9 cellular contexts compared by ENCODE assay signal in genomic region chr1:5915587-5916571, GRCh38.
DNase-seq lines count a peak whose midpoint lies in the region; ATAC-seq, FAIRE-seq and TF ChIP-seq lines count a peak whose summit lies in the region.
"Had no signal": no experiment of that assay in that cellular context is flagged by ENCODE, and none has a peak within 500 bp of the region (broad histone marks: within the 10 kb centered on the region; RNA-seq: fewer than 3 reads in every experiment).

No MANE protein-coding gene starts in this region.

- H3K4me3 ChIP-seq in AG09309 (ENCODE audit: control insufficient read depth, low read depth, low read length): no peak overlapping the region
- no peak overlapping the region for H3K4me3 ChIP-seq in OCI-LY3 (ENCODE audit: low read length)
- no peak overlapping the region for H3K4me3 ChIP-seq in K562
- H3K4me3 ChIP-seq in hepatocyte: no peak overlapping the region

- H3K9me1 ChIP-seq in K562 (ENCODE audit: control insufficient read depth, insufficient read depth, low read length): no peaks in the 10 kb centered on the region

- peak; percentile 60 to 78 for TF ChIP-seq RAD21 in K562 (CRISPR knock-in tag; conservative IDR thresholded peaks at IDR 0.05 in 1 of 2, IDR thresholded peaks at IDR 0.05 in 1 of 2)

- TF ChIP-seq CTCF in AG09309 (IDR thresholded peaks at IDR 0.05; ENCODE audit: control insufficient read depth, insufficient read depth, low read depth, low read length, missing control alignments): peak; percentile 77
- TF ChIP-seq CTCF in GM12872 (IDR thresholded peaks at IDR 0.05; ENCODE audit: insufficient read depth, low read depth, low read length): peak; percentile 72
- TF ChIP-seq CTCF in OCI-LY3 (IDR thresholded peaks at IDR 0.05; ENCODE audit: low read depth, low read length): peak; percentile 67
- peak; percentile 52 to 90 (median 84); a peak in 5 of 6 replicates for TF ChIP-seq CTCF in K562 (IDR thresholded peaks at IDR 0.05 in 2 of 3, conservative IDR thresholded peaks at IDR 0.05 in 1 of 3; ENCODE audit: insufficient read depth in 2 of 3, low read depth in 1 of 3, low read length in 3 of 3)
- peak; percentile 85 for TF ChIP-seq CTCF in hepatocyte (IDR thresholded peaks at IDR 0.05; ENCODE audit: poor library complexity)

- no peaks in the 10 kb centered on the region for H3K27me3 ChIP-seq in OCI-LY3 (ENCODE audit: low read depth, low read length)
- no peaks in the 10 kb centered on the region for H3K27me3 ChIP-seq in K562 (ENCODE audit: control insufficient read depth in 2 of 2, insufficient read depth in 2 of 2, low read length in 2 of 2)
- H3K27me3 ChIP-seq in hepatocyte: no peaks in the 10 kb centered on the region
- H3K27me3 ChIP-seq: neutrophil had no signal

- H3K9me3 ChIP-seq in OCI-LY3 (ENCODE audit: insufficient read depth, low read length) (no peaks in the 10 kb centered on the region), K562 (replicated peaks; ENCODE audit: control insufficient read depth, insufficient read depth, low read depth, low read length) (no peaks in the 10 kb centered on the region), hepatocyte (ENCODE audit: low read depth) (no peaks in the 10 kb centered on the region)
- H3K9me3 ChIP-seq: neutrophil had no signal

- no peak for TF ChIP-seq EP300 in K562 (IDR thresholded peaks at IDR 0.05; ENCODE audit: low read length)

- no peak overlapping the region for H2AFZ ChIP-seq in OCI-LY3 (ENCODE audit: low read depth, low read length)
- H2AFZ ChIP-seq in K562 (ENCODE audit: low read depth, low read length): no peak overlapping the region
- H2AFZ ChIP-seq in hepatocyte: no peak overlapping the region

- no peak overlapping the region for H3K9ac ChIP-seq in OCI-LY3 (ENCODE audit: low read length)
- H3K9ac ChIP-seq in K562 (ENCODE audit: insufficient read depth in 1 of 2, low read depth in 2 of 2, low read length in 2 of 2): peak overlapping the region in 1 of 2 experiments; percentile 18; a peak in 1 of 4 replicates

- H4K20me1 ChIP-seq in OCI-LY3 (ENCODE audit: insufficient read depth, low read length) (no peaks in the 10 kb centered on the region), K562 (replicated peaks; ENCODE audit: control insufficient read depth, insufficient read depth, low read length) (no peaks in the 10 kb centered on the region), hepatocyte (ENCODE audit: insufficient read depth, poor library complexity, severe bottlenecking) (no peaks in the 10 kb centered on the region)

- H3K79me2 ChIP-seq in OCI-LY3 (ENCODE audit: low read length) (no peaks in the 10 kb centered on the region), K562 (ENCODE audit: control insufficient read depth, insufficient read depth, low read length) (no peaks in the 10 kb centered on the region), hepatocyte (no peaks in the 10 kb centered on the region)

- peaks cover 3% of the 10 kb centered on the region; the same call in 1 of the 2 replicates for H3K4me1 ChIP-seq in OCI-LY3 (ENCODE audit: low read length)
- H3K4me1 ChIP-seq in K562 (replicated peaks in 1 of 2; ENCODE audit: control insufficient read depth in 2 of 2, insufficient read depth in 2 of 2, low read length in 2 of 2): peaks cover 17 to 29% of the 10 kb centered on the region in 2 experiments
- no peaks in the 10 kb centered on the region for H3K4me1 ChIP-seq in hepatocyte (ENCODE audit: insufficient read depth)

- in situ Hi-C loops in K562 (cut with MboI): loop anchor here (10.0 kb wide), 1 partner anchor 411 kb away; no protein-coding TSS in a partner anchor

- no peaks in the 10 kb centered on the region for H3K9me2 ChIP-seq in hepatocyte (replicated peaks; ENCODE audit: insufficient read depth)

- TF ChIP-seq POLR2A in K562 (conservative IDR thresholded peaks at IDR 0.05): no peak

- H3K27ac ChIP-seq in OCI-LY3 (ENCODE audit: low read length) (no peak overlapping the region), K562 (ENCODE audit: extremely low read depth, low read depth, low read length) (peak overlapping the region; percentile 84; the same call in 1 of the 3 replicates), hepatocyte (no peak overlapping the region)
- H3K27ac ChIP-seq: neutrophil had no signal

- H3K36me3 ChIP-seq in OCI-LY3 (replicated peaks; ENCODE audit: low read depth, low read length) (no peaks in the 10 kb centered on the region), K562 (ENCODE audit: control insufficient read depth, insufficient read depth, low read length) (peaks cover 7% of the 10 kb centered on the region; the same call in 2 of the 3 replicates), hepatocyte (replicated peaks; ENCODE audit: insufficient read depth, low read depth) (no peaks in the 10 kb centered on the region)
- H3K36me3 ChIP-seq: neutrophil had no signal

- FAIRE-seq in K562 (lab: Jason Lieb, UNC): peak; percentile 89

- no TSS peak for BruUV-seq in K562 (replicated peaks; lab: Mats Ljungman, UMichigan)

- H3K4me2 ChIP-seq in OCI-LY3 (ENCODE audit: low read length): no peak overlapping the region
- H3K4me2 ChIP-seq in K562 (ENCODE audit: insufficient read depth, low read length): no peak overlapping the region
- H3K4me2 ChIP-seq in hepatocyte: no peak overlapping the region

- CTCF ChIA-PET in K562 (lab: Yijun Ruan, JAX; ENCODE audit: low intra/inter-chr PET ratio): interaction anchor here (0.6 to 1.4 kb wide), 2 partner anchors 30 to 401 kb away, joined by 3 read pairs; no protein-coding TSS in a partner anchor

- intact Hi-C loops in K562 (cut with micrococcal nuclease): loop anchor here (2.0 to 10.0 kb wide), 4 partner anchors 76 to 407 kb away; partner anchors contain the start of gene NPHP4

- DNase-seq in AG09309 (ENCODE audit: low read depth): no peak
- peak; percentile 53 to 66 (median 57) for DNase-seq in K562 (ENCODE audit: extremely low read depth in 1 of 4, low spot score in 3 of 4)
- peak; percentile 55 for DNase-seq in hepatocyte (ENCODE audit: low spot score)
- peak; percentile 45 for DNase-seq in stimulated activated CD4-positive, alpha-beta T cell treated with anti-CD3 and anti-CD28 coated beads, Interleukin-15, amount 100 ng/mL, for 24 hours

- POLR2A ChIA-PET in K562 (lab: Yijun Ruan, JAX): interaction anchor here (1.0 to 1.5 kb wide), 2 partner anchors 14 to 30 kb away, joined by 3 to 6 read pairs; no protein-coding TSS in a partner anchor

- 38% methylated on average over 11 of the region's 11 CpGs for WGBS in K562 (ENCODE audit: insufficient coverage, low coverage, missing lambda C conversion rate)
- WGBS in hepatocyte (ENCODE audit: low lambda C conversion rate, missing lambda C conversion rate): 62% methylated on average over 11 of the region's 11 CpGs

- ATAC-seq in K562: peak; percentile 57
- no peak for ATAC-seq in GM21619 (IDR thresholded peaks at IDR 0.05; ENCODE audit: unreplicated experiment)
- no peak for ATAC-seq in HG02678 (IDR thresholded peaks at IDR 0.05; ENCODE audit: unreplicated experiment)

TF ChIP-seq in K562, 482 proteins besides CTCF, POLR2A, EP300 and RAD21 (continues in another document):
- TF ChIP-seq STAG1 (CRISPR knock-in tag; IDR thresholded peaks at IDR 0.05; ENCODE audit: borderline replicate concordance) (no peak), HDGF (IDR thresholded peaks at IDR 0.05) (peak; percentile 72; the same call in 1 of the 2 replicates), HLTF (IDR thresholded peaks at IDR 0.05) (no peak), PBX2 (CRISPR knock-in tag; IDR thresholded peaks at IDR 0.05; ENCODE audit: low read depth) (no peak), PBX2 (tag; conservative IDR thresholded peaks at IDR 0.05; ENCODE audit: low read depth) (0 out of 2 replicates have a peak, but pooled peaks have one; percentile 11), ZNF695 (CRISPR knock-in tag; IDR thresholded peaks at IDR 0.05) (no peak), NCOA1 (IDR thresholded peaks at IDR 0.05; ENCODE audit: low read depth) (no peak), RFX5 (IDR thresholded peaks at IDR 0.05; ENCODE audit: low read depth, low read length) (no peak), MLX (CRISPR knock-in tag; conservative IDR thresholded peaks at IDR 0.05) (no peak), ZNF75A (CRISPR knock-in tag; IDR thresholded peaks at IDR 0.05) (no peak), SMARCA4 (IDR thresholded peaks at IDR 0.05) (0 out of 2 replicates have a peak, but pooled peaks have one; percentile 26), NFIC (IDR thresholded peaks at IDR 0.05) (peak; percentile 25; the same call in 1 of the 2 replicates), ESRRA (IDR thresholded peaks at IDR 0.05; ENCODE audit: borderline replicate concordance, low read depth) (0 out of 2 replicates have a peak, but pooled peaks have one; percentile 39), TEAD4 (IDR thresholded peaks at IDR 0.05; ENCODE audit: low read length) (0 out of 2 replicates have a peak, but pooled peaks have one; percentile 9), TEAD4 (CRISPR knock-in tag; IDR thresholded peaks at IDR 0.05; ENCODE audit: borderline replicate concordance) (no peak), ETS2 (tag; IDR thresholded peaks at IDR 0.05; ENCODE audit: borderline replicate concordance, poor library complexity, severe bottlenecking) (no peak), RFX7 (CRISPR knock-in tag; IDR thresholded peaks at IDR 0.05) (no peak)
